In the genomic region with DNA sequence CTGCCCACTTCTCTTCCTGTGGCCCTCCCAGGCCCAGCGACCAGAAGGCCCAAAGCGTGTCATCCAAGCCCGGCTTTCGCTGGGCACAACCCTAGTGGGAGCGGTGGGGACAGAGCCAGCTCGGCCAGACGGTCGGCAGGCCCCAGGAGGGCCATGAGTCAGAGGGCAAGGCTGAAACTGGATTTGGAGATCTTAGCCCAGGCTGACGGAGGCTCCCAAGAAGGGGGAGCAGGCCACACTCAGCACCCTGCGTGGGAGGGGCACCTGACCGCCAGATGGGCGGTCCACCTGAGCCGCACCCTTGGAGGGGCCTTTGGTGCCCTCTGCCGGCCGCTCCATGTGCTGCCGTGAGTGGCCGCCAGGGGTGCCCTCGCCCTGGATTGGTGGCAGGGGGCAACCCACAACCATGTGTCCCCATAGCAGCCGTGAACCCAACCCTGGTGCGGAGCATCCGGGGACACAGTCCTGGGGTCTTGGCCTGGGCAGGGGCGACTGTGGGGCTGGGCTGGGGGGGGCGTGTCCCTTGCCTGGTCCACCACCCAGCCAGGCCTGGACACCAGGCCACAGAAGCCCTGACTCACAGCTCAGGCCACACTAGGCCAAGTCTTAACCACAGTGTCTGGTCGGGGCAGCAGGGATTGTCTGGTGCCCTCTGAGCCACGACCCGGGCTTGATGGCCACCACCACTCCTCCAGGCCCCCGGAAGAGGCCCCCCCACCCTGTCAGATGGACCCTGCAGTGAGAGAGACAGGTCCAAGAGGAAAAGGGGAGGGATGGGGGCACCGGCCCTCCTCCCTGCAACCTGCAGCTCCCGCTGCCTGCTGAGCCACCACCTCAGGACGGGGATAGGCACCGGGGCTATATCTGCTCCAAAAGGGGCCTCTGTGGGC, we compare ENCODE assay signal across 1 cellular context.
A peak's percentile ranks its signal among the peaks of the same experiment; 100 is the strongest.
TF ChIP-seq lines count a peak whose summit lies in the region.

No MANE protein-coding gene starts in this region.

TF ChIP-seq in HepG2, 621 proteins besides CTCF, POLR2A, EP300 and RAD21 (continued from another document and continues in another):
- TF ChIP-seq ELK4 (CRISPR knock-in tag; IDR thresholded peaks at IDR 0.05; ENCODE audit: borderline replicate concordance) (no peak), AKAP8 (CRISPR knock-in tag; IDR thresholded peaks at IDR 0.05) (peak; percentile 95), ADNP (CRISPR knock-in tag; IDR thresholded peaks at IDR 0.05) (no peak), IRF2 (CRISPR knock-in tag; IDR thresholded peaks at IDR 0.05) (peak; percentile 83), ZBTB40 (IDR thresholded peaks at IDR 0.05) (no peak), ZBTB40 (CRISPR knock-in tag; IDR thresholded peaks at IDR 0.05) (no peak), ZBTB44 (CRISPR knock-in tag; IDR thresholded peaks at IDR 0.05) (no peak), CENPX (CRISPR knock-in tag; IDR thresholded peaks at IDR 0.05) (no peak), DMTF1 (CRISPR knock-in tag; IDR thresholded peaks at IDR 0.05) (no peak), SCMH1 (CRISPR knock-in tag; IDR thresholded peaks at IDR 0.05; ENCODE audit: borderline replicate concordance) (no peak), TFE3 (CRISPR knock-in tag; IDR thresholded peaks at IDR 0.05) (peak; percentile 44), ZNF597 (CRISPR knock-in tag; IDR thresholded peaks at IDR 0.05) (no peak), KDM2A (CRISPR knock-in tag; IDR thresholded peaks at IDR 0.05; ENCODE audit: borderline replicate concordance, low read depth) (peak; percentile 94), ZNF776 (CRISPR knock-in tag; IDR thresholded peaks at IDR 0.05) (no peak; the same call in 1 of the 2 replicates), RCOR2 (CRISPR knock-in tag; IDR thresholded peaks at IDR 0.05) (no peak; the same call in 1 of the 2 replicates)
- TF ChIP-seq, protein P1, sequence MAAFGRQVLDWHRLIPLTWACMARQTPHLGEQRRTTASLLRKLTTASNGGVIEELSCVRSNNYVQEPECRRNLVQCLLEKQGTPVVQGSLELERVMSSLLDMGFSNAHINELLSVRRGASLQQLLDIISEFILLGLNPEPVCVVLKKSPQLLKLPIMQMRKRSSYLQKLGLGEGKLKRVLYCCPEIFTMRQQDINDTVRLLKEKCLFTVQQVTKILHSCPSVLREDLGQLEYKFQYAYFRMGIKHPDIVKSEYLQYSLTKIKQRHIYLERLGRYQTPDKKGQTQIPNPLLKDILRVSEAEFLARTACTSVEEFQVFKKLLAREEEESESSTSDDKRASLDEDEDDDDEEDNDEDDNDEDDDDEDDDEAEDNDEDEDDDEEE (CRISPR knock-in tag; IDR thresholded peaks at IDR 0.05) = peak; percentile 44; the same call in 1 of the 2 replicates
- TF ChIP-seq, protein P2, sequence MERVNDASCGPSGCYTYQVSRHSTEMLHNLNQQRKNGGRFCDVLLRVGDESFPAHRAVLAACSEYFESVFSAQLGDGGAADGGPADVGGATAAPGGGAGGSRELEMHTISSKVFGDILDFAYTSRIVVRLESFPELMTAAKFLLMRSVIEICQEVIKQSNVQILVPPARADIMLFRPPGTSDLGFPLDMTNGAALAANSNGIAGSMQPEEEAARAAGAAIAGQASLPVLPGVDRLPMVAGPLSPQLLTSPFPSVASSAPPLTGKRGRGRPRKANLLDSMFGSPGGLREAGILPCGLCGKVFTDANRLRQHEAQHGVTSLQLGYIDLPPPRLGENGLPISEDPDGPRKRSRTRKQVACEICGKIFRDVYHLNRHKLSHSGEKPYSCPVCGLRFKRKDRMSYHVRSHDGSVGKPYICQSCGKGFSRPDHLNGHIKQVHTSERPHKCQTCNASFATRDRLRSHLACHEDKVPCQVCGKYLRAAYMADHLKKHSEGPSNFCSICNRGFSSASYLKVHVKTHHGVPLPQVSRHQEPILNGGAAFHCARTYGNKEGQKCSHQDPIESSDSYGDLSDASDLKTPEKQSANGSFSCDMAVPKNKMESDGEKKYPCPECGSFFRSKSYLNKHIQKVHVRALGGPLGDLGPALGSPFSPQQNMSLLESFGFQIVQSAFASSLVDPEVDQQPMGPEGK (CRISPR knock-in tag; IDR thresholded peaks at IDR 0.05) = peak; percentile 90
- TF ChIP-seq, protein P3, sequence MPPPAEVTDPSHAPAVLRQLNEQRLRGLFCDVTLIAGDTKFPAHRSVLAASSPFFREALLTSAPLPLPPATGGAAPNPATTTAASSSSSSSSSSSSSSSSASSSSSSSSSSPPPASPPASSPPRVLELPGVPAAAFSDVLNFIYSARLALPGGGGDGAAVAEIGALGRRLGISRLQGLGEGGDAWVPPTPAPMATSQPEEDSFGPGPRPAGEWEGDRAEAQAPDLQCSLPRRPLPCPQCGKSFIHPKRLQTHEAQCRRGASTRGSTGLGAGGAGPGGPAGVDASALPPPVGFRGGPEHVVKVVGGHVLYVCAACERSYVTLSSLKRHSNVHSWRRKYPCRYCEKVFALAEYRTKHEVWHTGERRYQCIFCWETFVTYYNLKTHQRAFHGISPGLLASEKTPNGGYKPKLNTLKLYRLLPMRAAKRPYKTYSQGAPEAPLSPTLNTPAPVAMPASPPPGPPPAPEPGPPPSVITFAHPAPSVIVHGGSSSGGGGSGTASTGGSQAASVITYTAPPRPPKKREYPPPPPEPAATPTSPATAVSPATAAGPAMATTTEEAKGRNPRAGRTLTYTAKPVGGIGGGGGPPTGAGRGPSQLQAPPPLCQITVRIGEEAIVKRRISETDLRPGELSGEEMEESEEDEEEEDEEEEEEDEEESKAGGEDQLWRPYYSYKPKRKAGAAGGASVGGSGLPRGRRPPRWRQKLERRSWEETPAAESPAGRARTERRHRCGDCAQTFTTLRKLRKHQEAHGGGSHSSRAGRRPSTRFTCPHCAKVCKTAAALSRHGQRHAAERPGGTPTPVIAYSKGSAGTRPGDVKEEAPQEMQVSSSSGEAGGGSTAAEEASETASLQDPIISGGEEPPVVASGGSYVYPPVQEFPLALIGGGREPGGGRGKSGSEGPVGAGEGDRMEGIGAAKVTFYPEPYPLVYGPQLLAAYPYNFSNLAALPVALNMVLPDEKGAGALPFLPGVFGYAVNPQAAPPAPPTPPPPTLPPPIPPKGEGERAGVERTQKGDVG (CRISPR knock-in tag; IDR thresholded peaks at IDR 0.05; ENCODE audit: borderline replicate concordance) = peak; percentile 63; the same call in 1 of the 2 replicates
